In the genomic region with DNA sequence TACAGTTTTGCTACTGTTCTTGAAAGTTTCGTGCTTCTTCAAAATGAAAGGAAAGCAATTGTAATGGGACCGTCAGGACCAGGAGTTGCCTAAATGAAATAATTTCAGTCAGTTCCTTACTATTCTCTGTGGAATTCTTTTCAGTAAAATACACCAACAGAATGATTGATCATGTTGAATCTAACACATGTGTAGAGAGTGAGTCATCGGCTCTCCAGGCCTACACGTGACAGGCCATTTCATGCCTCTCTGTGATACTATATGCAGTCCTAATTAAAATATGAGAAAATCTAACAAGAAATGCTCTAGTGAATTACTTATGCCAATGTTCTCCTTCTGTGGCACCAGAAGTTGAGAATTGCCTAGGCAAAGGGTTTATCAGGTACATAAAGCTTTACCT, we compare ENCODE assay signal across 18 cellular contexts.
DNase-seq lines count a peak whose midpoint lies in the region; ATAC-seq and TF ChIP-seq lines count a peak whose summit lies in the region.
"Had no signal": no experiment of that assay in that cellular context is flagged by ENCODE, and none has a peak within 500 bp of the region (broad histone marks: within the 10 kb centered on the region; RNA-seq: fewer than 3 reads in every experiment).

No MANE protein-coding gene starts in this region.

- no peak overlapping the region for H2AFZ ChIP-seq in IMR-90 (replicated peaks; ENCODE audit: low read length, poor library complexity)
- no peak overlapping the region for H2AFZ ChIP-seq in fibroblast of lung (ENCODE audit: low read length)

- peak overlapping the region; percentile 52; the same call in 2 of the 3 replicates for H2BK15ac ChIP-seq in IMR-90 (ENCODE audit: low read depth, low read length)

- peak overlapping the region; percentile 31; the same call in 1 of the 2 replicates for H3K56ac ChIP-seq in IMR-90 (ENCODE audit: extremely low read depth, insufficient read depth, low read length)

- peak overlapping the region; percentile 8; the same call in 1 of the 2 replicates for H2AK5ac ChIP-seq in IMR-90 (ENCODE audit: low read depth, low read length)

- WGBS in IMR-90 (ENCODE audit: extremely low coverage in 2 of 2, insufficient read length in 1 of 2), 2 experiments: no CpG with 5 or more reads among the region's 4 CpGs

- no peaks in the 10 kb centered on the region for H4K20me1 ChIP-seq in IMR-90 (ENCODE audit: insufficient read depth, low read length)
- no peaks in the 10 kb centered on the region for H4K20me1 ChIP-seq in fibroblast of lung (ENCODE audit: control insufficient read depth, extremely low read depth, insufficient read depth, low read length)

- H3K79me2 ChIP-seq in fibroblast of lung (ENCODE audit: control insufficient read depth, insufficient read depth, low read length): no peaks in the 10 kb centered on the region

- TF ChIP-seq RAD21 in IMR-90 (IDR thresholded peaks at IDR 0.05; ENCODE audit: low read length): no peak

- no peaks in the 10 kb centered on the region for H3K9me3 ChIP-seq in IMR-90 (ENCODE audit: control insufficient read depth, insufficient read depth, low read length)
- H3K9me3 ChIP-seq in fibroblast of lung (ENCODE audit: control insufficient read depth, insufficient read depth, low read depth, low read length): no peaks in the 10 kb centered on the region

- no peaks in the 10 kb centered on the region for H3K79me1 ChIP-seq in IMR-90 (ENCODE audit: low read depth in 1 of 2, low read length in 2 of 2)

- BruUV-seq in IMR-90 (replicated peaks; lab: Mats Ljungman, UMichigan): no TSS peak

- CTCF ChIA-PET in IMR-90 (lab: Yijun Ruan, JAX): no interaction called here

- H4K91ac ChIP-seq in IMR-90 (ENCODE audit: insufficient read depth, low read depth, low read length): no peak overlapping the region

- H2AK9ac ChIP-seq in IMR-90 (replicated peaks; ENCODE audit: low read depth, low read length, poor library complexity): no peak overlapping the region

- peaks cover 8% of the 10 kb centered on the region; the same call in 1 of the 2 replicates for H3K9me1 ChIP-seq in IMR-90 (ENCODE audit: insufficient read depth, low read length)

- in situ Hi-C loops in IMR-90 (cut with MboI; ENCODE audit: low sequenced_read_pairs): no loop called here

- no peak overlapping the region for H3K14ac ChIP-seq in IMR-90 (replicated peaks; ENCODE audit: low read depth, low read length)

- H3K4me1 ChIP-seq in IMR-90 (ENCODE audit: control insufficient read depth, insufficient read depth, low read length): peaks cover 10% of the 10 kb centered on the region
- peaks cover 2% of the 10 kb centered on the region for H3K4me1 ChIP-seq in fibroblast of lung (ENCODE audit: control insufficient read depth, extremely low read depth, insufficient read depth, low read length)

- DNase-seq in EH (ENCODE audit: low read depth) (peak; percentile 39), IMR-90 (peak; percentile 82), fibroblast of lung (ENCODE audit: low read depth in 2 of 2) (peak; percentile 7 to 72), skeletal muscle cell (ENCODE audit: low read depth) (peak; percentile 41), posterior cingulate gyrus (no peak), SW480 (ENCODE audit: low spot score) (no peak)
- DNase-seq: CD4-positive, CD25-positive, alpha-beta regulatory T cell; H9; KBM-7; NCI-H146; NCI-H2081 treated with DMSO at 0.1 percent for 48 hours; NCI-H510A treated with DMSO at 0.1 percent for 48 hours; NCI-H82; SHP77 treated with DMSO at 0.1 percent for 48 hours had no signal

- peak overlapping the region; percentile 81 for H2BK5ac ChIP-seq in IMR-90 (ENCODE audit: low read depth, low read length, poor library complexity, severe bottlenecking)

- H3K23ac ChIP-seq in IMR-90 (ENCODE audit: low read depth, low read length): peak overlapping the region; percentile 6; the same call in 1 of the 2 replicates

- H4K5ac ChIP-seq in IMR-90 (ENCODE audit: low read depth, low read length): peak overlapping the region; percentile 50

- intact Hi-C loops in IMR-90 (cut with micrococcal nuclease) (no loop called here), posterior cingulate gyrus (cut with DNase I) (no loop called here)

- peak overlapping the region; percentile 64 for H3K4ac ChIP-seq in IMR-90 (ENCODE audit: low read depth, low read length)

- H3K4me3 ChIP-seq in IMR-90 (ENCODE audit: insufficient read depth, low read depth, low read length) (no peak overlapping the region), fibroblast of lung (replicated peaks in 1 of 4; ENCODE audit: control extremely low read depth in 1 of 4, insufficient read depth in 1 of 4, low read depth in 3 of 4, low read length in 4 of 4) (peak overlapping the region in 2 of 4 experiments; percentile 9 to 23), skeletal muscle cell (ENCODE audit: low read depth, low read length) (no peak overlapping the region)

- H3K4me2 ChIP-seq in IMR-90 (ENCODE audit: low read depth, low read length) (peak overlapping the region; percentile 85; the same call in 1 of the 2 replicates), fibroblast of lung (ENCODE audit: extremely low read depth, insufficient read depth, low read length) (no peak overlapping the region)

- peak overlapping the region; percentile 14 to 69; a peak in 3 of 4 replicates for H4K8ac ChIP-seq in IMR-90 (ENCODE audit: low read depth in 2 of 2, low read length in 2 of 2)

- H3K18ac ChIP-seq in IMR-90 (ENCODE audit: low read depth, low read length): peak overlapping the region; percentile 75

- peak overlapping the region; percentile 79 for H2BK20ac ChIP-seq in IMR-90 (ENCODE audit: low read depth, low read length)

- no peak overlapping the region for H3K27ac ChIP-seq in IMR-90 (ENCODE audit: insufficient read depth, low read length)
- no peak overlapping the region for H3K27ac ChIP-seq in fibroblast of lung (ENCODE audit: insufficient read depth, low read length)
- H3K27ac ChIP-seq: HL-60 had no signal

- dilution Hi-C loops in IMR-90 (cut with HindIII; ENCODE audit: low sequenced_read_pairs, unreplicated experiment): no loop called here

- peak overlapping the region; percentile 50 for H2BK120ac ChIP-seq in IMR-90 (ENCODE audit: low read depth, low read length)

- TF ChIP-seq CTCF in IMR-90 (conservative IDR thresholded peaks at IDR 0.05; ENCODE audit: low read depth, low read length) (no peak), fibroblast of lung (conservative IDR thresholded peaks at IDR 0.05 in 1 of 2, IDR thresholded peaks at IDR 0.05 in 1 of 2; ENCODE audit: low read depth in 1 of 2, low read length in 2 of 2) (no peak)

- H3K27me3 ChIP-seq in IMR-90 (ENCODE audit: control insufficient read depth, insufficient read depth, low read length): no peaks in the 10 kb centered on the region
- no peaks in the 10 kb centered on the region for H3K27me3 ChIP-seq in fibroblast of lung (ENCODE audit: control insufficient read depth, insufficient read depth, low read length)

- POLR2A ChIA-PET in IMR-90 (lab: Charles Lee; ENCODE audit: unreplicated experiment): no interaction called here

- H3K36me3 ChIP-seq in IMR-90 (ENCODE audit: control insufficient read depth, insufficient read depth, low read length) (no peaks in the 10 kb centered on the region), fibroblast of lung (ENCODE audit: control insufficient read depth, insufficient read depth, low read length) (no peaks in the 10 kb centered on the region)

- ATAC-seq in IMR-90 (ENCODE audit: low read depth) (peak; percentile 43), HG03095 (IDR thresholded peaks at IDR 0.05; ENCODE audit: unreplicated experiment) (no peak)
- ATAC-seq: Panc1, SK-N-SH treated with all-trans-retinoic acid at 6 μM for 48 hours had no signal

- H3K9ac ChIP-seq in IMR-90 (ENCODE audit: low read depth, low read length): no peak overlapping the region
- no peak overlapping the region for H3K9ac ChIP-seq in fibroblast of lung (ENCODE audit: insufficient read depth, low read length)

- no peak for TF ChIP-seq POLR2A in IMR-90 (IDR thresholded peaks at IDR 0.05; ENCODE audit: low read depth, low read length)

TF ChIP-seq in IMR-90, 13 proteins besides CTCF, POLR2A, EP300 and RAD21:
- TF ChIP-seq BHLHE40 (IDR thresholded peaks at IDR 0.05; ENCODE audit: low read depth, low read length): peak; percentile 93
- no peak for TF ChIP-seq RFX5 (IDR thresholded peaks at IDR 0.05; ENCODE audit: low read depth, low read length)
- peak; percentile 88 for TF ChIP-seq USF2 (IDR thresholded peaks at IDR 0.05; ENCODE audit: low read depth, low read length)
- TF ChIP-seq FOS (IDR thresholded peaks at IDR 0.05; ENCODE audit: low read depth, low read length): peak; percentile 79

Comparison
In these comparisons a context has a peak if more than half of its experiments do, and no peak if none do; other contexts are left out.
1. DNase-seq: peak in EH (single experiment), IMR-90 (single experiment), fibroblast of lung (2 of 2) and skeletal muscle cell (single experiment); none in posterior cingulate gyrus (0 of 10) and SW480 (single experiment).